In the genomic region with DNA sequence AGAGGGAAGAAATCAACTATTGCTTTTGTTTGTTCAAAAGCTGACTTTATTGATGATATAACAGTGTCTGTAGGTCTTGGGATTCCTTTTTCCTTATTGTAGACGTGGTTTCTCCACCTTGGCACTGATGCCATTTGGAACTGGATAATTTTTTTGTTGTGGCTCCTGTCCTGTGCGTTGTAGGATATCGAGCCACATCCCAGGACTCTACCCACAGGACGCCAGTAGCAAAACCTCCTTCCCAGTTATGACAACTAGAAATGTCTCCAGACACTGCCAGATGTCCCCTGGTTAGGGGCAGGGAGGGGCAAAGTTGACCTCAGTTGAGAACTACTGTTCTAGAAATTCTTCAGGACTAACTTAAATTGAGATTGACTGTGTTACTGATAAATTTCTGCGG, we compare ENCODE assay signal across 15 cellular contexts. TPM values are rescaled to one million over a fixed set of nuclear protein-coding genes. Genes with fewer than 3 reads are reported as not detected.
DNase-seq lines count a peak whose midpoint lies in the region; ATAC-seq and TF ChIP-seq lines count a peak whose summit lies in the region.
"Had no signal": no experiment of that assay in that cellular context is flagged by ENCODE, and none has a peak within 500 bp of the region (broad histone marks: within the 10 kb centered on the region; RNA-seq: fewer than 3 reads in every experiment).

No MANE protein-coding gene starts in this region.

- no peak overlapping the region for H3K4me3 ChIP-seq in Caco-2 (ENCODE audit: low read depth, low read length)
- H3K4me3 ChIP-seq: BLaER1, GM12878 had no signal

- H3K4me1 Mint-ChIP-seq in Caco-2 (ENCODE audit: low read depth, unreplicated experiment), result peaks cover 76% of the 10 kb centered on the region
- H3K4me1 Mint-ChIP-seq in glutamatergic neuron (ENCODE audit: low read depth, unreplicated experiment), result peaks cover 52% of the 10 kb centered on the region
- H3K4me1 Mint-ChIP-seq in nephron, result peaks cover 76% of the 10 kb centered on the region
- H3K4me1 Mint-ChIP-seq: CD8-positive, alpha-beta memory T cell had no signal

- H3K36me3 ChIP-seq in Caco-2 (ENCODE audit: control insufficient read depth, insufficient read depth, low read length), result no peaks in the 10 kb centered on the region
- H3K36me3 ChIP-seq: BLaER1 had no signal

- H3K4me3 Mint-ChIP-seq in Caco-2 (ENCODE audit: unreplicated experiment) (no peak overlapping the region), glutamatergic neuron (ENCODE audit: unreplicated experiment) (peak overlapping the region; percentile 44), nephron (no peak overlapping the region)
- H3K4me3 Mint-ChIP-seq: CD8-positive, alpha-beta memory T cell had no signal

- H3K9me3 ChIP-seq in Caco-2, result no peaks in the 10 kb centered on the region
- H3K9me3 ChIP-seq: BLaER1 had no signal

- intact Hi-C loops in Caco-2 (cut with micrococcal nuclease; ENCODE audit: unreplicated experiment), result no loop called here

- H3K9me3 Mint-ChIP-seq in Caco-2 (ENCODE audit: unreplicated experiment) (no peaks in the 10 kb centered on the region), glutamatergic neuron (ENCODE audit: unreplicated experiment) (peaks cover 3% of the 10 kb centered on the region), nephron (no peaks in the 10 kb centered on the region)
- H3K9me3 Mint-ChIP-seq: CD8-positive, alpha-beta memory T cell had no signal

- H3K27me3 ChIP-seq in Caco-2 (replicated peaks; ENCODE audit: control insufficient read depth, insufficient read depth, low read length), result no peaks in the 10 kb centered on the region
- H3K27me3 ChIP-seq: BLaER1 had no signal

- DNase-seq in Caco-2, result no peak
- no peak for DNase-seq in glutamatergic neuron
- DNase-seq in superior temporal gyrus (ENCODE audit: extremely low spot score), result no peak
- no peak for DNase-seq in SKM-1 treated with dmso at 0.1 percent for 144 hours (lab: John Stamatoyannopoulos, UW; ENCODE audit: unreplicated experiment)
- DNase-seq in OCI-M2 (lab: John Stamatoyannopoulos, UW; ENCODE audit: unreplicated experiment), result no peak
- DNase-seq: 8988T; AML-193; CD8-positive, alpha-beta memory T cell; DMS53 had no signal

- POLR2A ChIA-PET in Caco-2 (lab: Charles Lee), result interaction anchor here (1.1 kb wide), 1 partner anchor 11 kb away, joined by 11 read pairs; no protein-coding TSS in a partner anchor

- ATAC-seq in GM18520 (IDR thresholded peaks at IDR 0.05; ENCODE audit: unreplicated experiment), result no peak
- ATAC-seq: GM12878, HCT116 had no signal

- TF ChIP-seq CTCF in Caco-2 (IDR thresholded peaks at IDR 0.05; ENCODE audit: insufficient read depth in 1 of 2, low read depth in 1 of 2, low read length in 1 of 2, severe bottlenecking in 1 of 2, unreplicated experiment in 1 of 2) (no peak), VCaP (conservative IDR thresholded peaks at IDR 0.05) (no peak), glutamatergic neuron (IDR thresholded peaks at IDR 0.05; ENCODE audit: partially characterized antibody, unreplicated experiment) (no peak), nephron (IDR thresholded peaks at IDR 0.05; ENCODE audit: unreplicated experiment in 3 of 3) (no peak)

- no TSS peak for BruUV-seq in Caco-2 (replicated peaks; lab: Mats Ljungman, UMichigan)

- H3K36me3 Mint-ChIP-seq in Caco-2 (ENCODE audit: insufficient read depth, unreplicated experiment) (peaks cover 68% of the 10 kb centered on the region), glutamatergic neuron (ENCODE audit: unreplicated experiment) (no peaks in the 10 kb centered on the region), nephron (ENCODE audit: low read depth) (no peaks in the 10 kb centered on the region)

- peaks cover 82% of the 10 kb centered on the region for H3K4me1 ChIP-seq in Caco-2

- H3K27me3 Mint-ChIP-seq in Caco-2 (ENCODE audit: insufficient read depth, unreplicated experiment) (no peaks in the 10 kb centered on the region), glutamatergic neuron (ENCODE audit: unreplicated experiment) (peaks cover 6% of the 10 kb centered on the region), nephron (ENCODE audit: low read depth) (no peaks in the 10 kb centered on the region)

- CTCF ChIA-PET in Caco-2 (lab: Charles Lee), result no interaction called here

- H3K27ac Mint-ChIP-seq in Caco-2 (ENCODE audit: unreplicated experiment) (peak overlapping the region; percentile 68), glutamatergic neuron (ENCODE audit: unreplicated experiment) (peak overlapping the region; percentile 80), nephron (peak overlapping the region; percentile 45 to 77 (median 53))
- H3K27ac Mint-ChIP-seq: CD8-positive, alpha-beta memory T cell had no signal

- peak overlapping the region; percentile 93; the same call in 1 of the 2 replicates for H3K27ac ChIP-seq in VCaP
- H3K27ac ChIP-seq: BLaER1 had no signal

RNA-seq across cellular contexts. Expression of a gene that starts 45.8 kb away (rescaled TPM):
- total RNA-seq in Caco-2 (2022), result 37.9 and 41.1 TPM in 2 replicates
- total RNA-seq in glutamatergic neuron (ENCODE audit: unreplicated experiment), result 8.3 TPM
